19 cellular contexts compared by ENCODE assay signal in genomic region chr12:54164402-54165145, GRCh38. TPM values are rescaled to one million over a fixed set of nuclear protein-coding genes. Genes with fewer than 3 reads are reported as not detected.
DNase-seq lines count a peak whose midpoint lies in the region; ATAC-seq and TF ChIP-seq lines count a peak whose summit lies in the region.
"Had no signal": no experiment of that assay in that cellular context is flagged by ENCODE, and none has a peak within 500 bp of the region (broad histone marks: within the 10 kb centered on the region; RNA-seq: fewer than 3 reads in every experiment).

No MANE protein-coding gene starts in this region.

- H3K4me2 ChIP-seq in hepatocyte (peak overlapping the region; percentile 61), trophoblast cell (ENCODE audit: low read length) (peak overlapping the region; percentile 25)

- no peak overlapping the region for H3K14ac ChIP-seq in trophoblast cell (ENCODE audit: low read length)

- no peaks in the 10 kb centered on the region for H3K9me2 ChIP-seq in hepatocyte (replicated peaks; ENCODE audit: insufficient read depth)

- H2AK5ac ChIP-seq in trophoblast cell (ENCODE audit: low read length) = no peak overlapping the region

- no peak overlapping the region for H4K91ac ChIP-seq in trophoblast cell (ENCODE audit: low read depth, low read length)

- H3K4ac ChIP-seq in trophoblast cell (ENCODE audit: low read depth, low read length) = no peak overlapping the region

- no peak overlapping the region for H2BK12ac ChIP-seq in trophoblast cell (ENCODE audit: low read length)

- H3K18ac ChIP-seq in trophoblast cell (ENCODE audit: low read length) = no peak overlapping the region

- H3K79me2 ChIP-seq in hepatocyte = no peaks in the 10 kb centered on the region
- H3K79me2 ChIP-seq in trophoblast cell (ENCODE audit: control insufficient read depth, insufficient read depth, low read length, poor library complexity) = no peaks in the 10 kb centered on the region

- H3K4me1 ChIP-seq in hepatocyte (ENCODE audit: insufficient read depth) = peaks cover 46% of the 10 kb centered on the region
- H3K4me1 ChIP-seq in trophoblast cell (ENCODE audit: control insufficient read depth in 1 of 2, insufficient read depth in 2 of 2, low read length in 2 of 2) = peaks cover 17 to 18% of the 10 kb centered on the region in 2 experiments

- ATAC-seq in HG03196 (IDR thresholded peaks at IDR 0.05; ENCODE audit: unreplicated experiment) (no peak), GM18502 (IDR thresholded peaks at IDR 0.05; ENCODE audit: poor library complexity, unreplicated experiment) (no peak)
- ATAC-seq: HCT116, left cardiac atrium had no signal

- H4K12ac ChIP-seq in trophoblast cell (ENCODE audit: low read depth, low read length) = no peak overlapping the region

- DNase-seq in NCI-H748 (lab: John Stamatoyannopoulos, UW; ENCODE audit: unreplicated experiment) (peak; percentile 25), NCI-H748 treated with DMSO at 0.1 percent for 48 hours (lab: John Stamatoyannopoulos, UW) (no peak), NCI-H345 treated with DMSO at 0.1 percent for 48 hours (lab: John Stamatoyannopoulos, UW; ENCODE audit: unreplicated experiment) (peak; percentile 56), hepatocyte (ENCODE audit: low spot score) (no peak), trophoblast cell (no peak), NCI-H2029 (lab: John Stamatoyannopoulos, UW) (no peak)
- DNase-seq: activated CD4-positive, CD25-positive, alpha-beta regulatory T cell treated with anti-CD3 and anti-CD28 coated beads, Interleukin-2, amount 50 U/mL, for 72 hours; amygdala; CD4-positive, CD25-positive, alpha-beta regulatory T cell; central memory CD4-positive, alpha-beta T cell; effector CD4-positive, alpha-beta T cell; left cardiac atrium; midbrain; NCI-H2029 treated with DMSO at 0.1 percent for 48 hours; Right ventricle myocardium superior; stimulated activated CD4-positive, alpha-beta T cell treated with anti-CD3 and anti-CD28 coated beads, Interleukin-2, amount 100 ng/mL, for 24 hours had no signal

- no peak overlapping the region for H3K9ac ChIP-seq in trophoblast cell (ENCODE audit: low read length)

- no peak for TF ChIP-seq CTCF in hepatocyte (IDR thresholded peaks at IDR 0.05; ENCODE audit: poor library complexity)

- H3K9me3 ChIP-seq in hepatocyte (ENCODE audit: low read depth) (no peaks in the 10 kb centered on the region), trophoblast cell (ENCODE audit: insufficient read depth, low read depth, low read length) (peaks cover 3% of the 10 kb centered on the region)

- H2AFZ ChIP-seq in hepatocyte (no peak overlapping the region), trophoblast cell (ENCODE audit: insufficient read depth, low read length, poor library complexity) (no peak overlapping the region)

- H2BK5ac ChIP-seq in trophoblast cell (ENCODE audit: low read depth, low read length, poor library complexity) = no peak overlapping the region

- H3K79me1 ChIP-seq in trophoblast cell (ENCODE audit: low read length) = no peaks in the 10 kb centered on the region

- WGBS in hepatocyte (ENCODE audit: low lambda C conversion rate, missing lambda C conversion rate) = 61% methylated on average over 7 of the region's 11 CpGs
- WGBS in trophoblast cell (ENCODE audit: extremely low coverage, insufficient coverage, insufficient read length) = no CpG with 5 or more reads among the region's 11 CpGs

- H3K4me3 ChIP-seq in hepatocyte (no peak overlapping the region), trophoblast cell (ENCODE audit: low read depth, low read length) (no peak overlapping the region)

- no peak overlapping the region for H3K27ac ChIP-seq in hepatocyte
- H3K27ac ChIP-seq in trophoblast cell (ENCODE audit: low read depth, low read length) = no peak overlapping the region

- no peak overlapping the region for H4K8ac ChIP-seq in trophoblast cell (ENCODE audit: low read depth, low read length)

- H3K23ac ChIP-seq in trophoblast cell (ENCODE audit: low read length) = no peak overlapping the region

- no peaks in the 10 kb centered on the region for H4K20me1 ChIP-seq in hepatocyte (ENCODE audit: insufficient read depth, poor library complexity, severe bottlenecking)

- no peaks in the 10 kb centered on the region for H3K36me3 ChIP-seq in hepatocyte (replicated peaks; ENCODE audit: insufficient read depth, low read depth)
- H3K36me3 ChIP-seq in trophoblast cell (ENCODE audit: control insufficient read depth in 1 of 2, insufficient read depth in 2 of 2, low read length in 2 of 2) = no peaks in the 10 kb centered on the region

- no peak overlapping the region for H2BK120ac ChIP-seq in trophoblast cell (ENCODE audit: insufficient read depth, low read length, poor library complexity)

- H3K27me3 ChIP-seq in hepatocyte (no peaks in the 10 kb centered on the region), trophoblast cell (ENCODE audit: insufficient read depth, low read length) (no peaks in the 10 kb centered on the region)

RNA-seq across cellular contexts. Expression of gene SMUG1, which starts 24.2 kb away (rescaled TPM):
- 54.3 and 59.1 TPM in 2 replicates for total RNA-seq in hepatocyte
- 70.3 and 77.9 TPM in 2 replicates for polyA plus RNA-seq in hepatocyte
- polyA plus RNA-seq in trophoblast cell (2013) = 19.5 and 20.5 TPM in 2 replicates

Comparison
In these comparisons a context has a peak if more than half of its experiments do, and no peak if none do; other contexts are left out.
1. DNase-seq: peak in NCI-H748 (single experiment) and NCI-H345 treated with DMSO at 0.1 percent for 48 hours (single experiment); none in NCI-H748 treated with DMSO at 0.1 percent for 48 hours (single experiment), hepatocyte (single experiment), trophoblast cell (0 of 2) and NCI-H2029 (single experiment).